ENCODE assay signal across 24 cellular contexts in genomic region chr3:180828723-180829408, GRCh38.
DNase-seq lines count a peak whose midpoint lies in the region; ATAC-seq, FAIRE-seq and TF ChIP-seq lines count a peak whose summit lies in the region.
"Had no signal": no experiment of that assay in that cellular context is flagged by ENCODE, and none has a peak within 500 bp of the region (broad histone marks: within the 10 kb centered on the region; RNA-seq: fewer than 3 reads in every experiment).

No MANE protein-coding gene starts in this region.

- H3K36me3 Mint-ChIP-seq in activated T-cell treated with anti-CD3 and anti-CD28 coated beads, Interleukin-2, amount 50 U/mL, for 72 hours (ENCODE audit: insufficient read depth in 2 of 2), result no peaks in the 10 kb centered on the region
- H3K36me3 Mint-ChIP-seq: CD4-positive, alpha-beta memory T cell had no signal

- TF ChIP-seq CTCF in GM06990 (IDR thresholded peaks at IDR 0.05; ENCODE audit: insufficient read depth, low read length, poor library complexity, severe bottlenecking), result no peak
- TF ChIP-seq CTCF in RWPE2 (IDR thresholded peaks at IDR 0.05; ENCODE audit: poor library complexity, severe bottlenecking), result no peak
- no peak for TF ChIP-seq CTCF in kidney (IDR thresholded peaks at IDR 0.05; ENCODE audit: borderline replicate concordance, extremely low read depth, insufficient read depth)
- no peak for TF ChIP-seq CTCF in upper lobe of left lung (IDR thresholded peaks at IDR 0.05)

- 92 to 94% methylated on average over 31 to 43 of the region's 43 CpGs for WGBS in upper lobe of left lung, 2 donors

- no peaks in the 10 kb centered on the region for H3K9me3 Mint-ChIP-seq in activated T-cell treated with anti-CD3 and anti-CD28 coated beads, Interleukin-2, amount 50 U/mL, for 72 hours
- H3K9me3 Mint-ChIP-seq: CD4-positive, alpha-beta memory T cell had no signal

- DNase-seq in GM06990 (ENCODE audit: extremely low read depth, insufficient read length) (peak; percentile 3), RWPE2 (ENCODE audit: low spot score) (peak; percentile 56), kidney (peak; percentile 69), upper lobe of left lung (peak in 1 of 2 donors; percentile 74), GDM1 (lab: John Stamatoyannopoulos, UW) (no peak)
- DNase-seq in activated T-cell treated with anti-CD3 and anti-CD28 coated beads, Interleukin-2, amount 50 U/mL, for 72 hours, result no peak
- DNase-seq in effector CD4-positive, alpha-beta T cell, result no peak
- DNase-seq: Caco-2, DMS 273 treated with DMSO at 0.1 percent for 48 hours, DND-41, HCEC 1CT, KG1, NCI-H1092 treated with DMSO at 0.1 percent for 48 hours, NCI-H1436 treated with DMSO at 0.1 percent for 48 hours, NCI-H1930, NCI-H2227 treated with DMSO at 0.1 percent for 48 hours, NCI-H510A treated with DMSO at 0.1 percent for 48 hours, NCI-H748 treated with DMSO at 0.1 percent for 48 hours, PC-9, SIG-M5 had no signal

- H3K4me3 ChIP-seq in GM06990 (replicated peaks; ENCODE audit: low read depth, low read length), result no peak overlapping the region
- no peak overlapping the region for H3K4me3 ChIP-seq in RWPE2 (ENCODE audit: severe bottlenecking)
- H3K4me3 ChIP-seq in kidney (ENCODE audit: low read length in 2 of 2), result no peak overlapping the region
- H3K4me3 ChIP-seq in upper lobe of left lung, result no peak overlapping the region
- H3K4me3 ChIP-seq: BLaER1, PC-9 had no signal

- no peak for TF ChIP-seq EP300 in upper lobe of left lung (IDR thresholded peaks at IDR 0.05)

- H3K27ac ChIP-seq in RWPE2 (ENCODE audit: poor library complexity, severe bottlenecking) (no peak overlapping the region), kidney (ENCODE audit: low read depth in 2 of 2, low read length in 2 of 2) (no peak overlapping the region), upper lobe of left lung (no peak overlapping the region)
- H3K27ac ChIP-seq: BLaER1, HL-60, PC-9, RWPE1 had no signal

- H3K27ac Mint-ChIP-seq in activated T-cell treated with anti-CD3 and anti-CD28 coated beads, Interleukin-2, amount 50 U/mL, for 72 hours, result no peak overlapping the region
- H3K27ac Mint-ChIP-seq: CD4-positive, alpha-beta memory T cell had no signal

- H3K4me1 Mint-ChIP-seq in activated T-cell treated with anti-CD3 and anti-CD28 coated beads, Interleukin-2, amount 50 U/mL, for 72 hours (ENCODE audit: low read depth), result no peaks in the 10 kb centered on the region

- TF ChIP-seq POLR2A in upper lobe of left lung (IDR thresholded peaks at IDR 0.05), result no peak

- no peaks in the 10 kb centered on the region for H3K27me3 ChIP-seq in GM06990 (replicated peaks; ENCODE audit: control insufficient read depth, insufficient read depth, low read length)
- H3K27me3 ChIP-seq in RWPE2 (ENCODE audit: insufficient read depth, poor library complexity, severe bottlenecking), result no peaks in the 10 kb centered on the region
- H3K27me3 ChIP-seq in upper lobe of left lung, result no peaks in the 10 kb centered on the region
- H3K27me3 ChIP-seq: BLaER1 had no signal

- H3K9me3 ChIP-seq in RWPE2 (ENCODE audit: severe bottlenecking), result no peaks in the 10 kb centered on the region
- no peaks in the 10 kb centered on the region for H3K9me3 ChIP-seq in kidney (ENCODE audit: control insufficient read depth in 1 of 2, low read length in 2 of 2)
- H3K9me3 ChIP-seq in upper lobe of left lung, result no peaks in the 10 kb centered on the region
- H3K9me3 ChIP-seq: Caco-2 had no signal

- ATAC-seq in RWPE2 (ENCODE audit: low read depth) (no peak), upper lobe of left lung (ENCODE audit: low FRiP score in 2 of 2) (peak; percentile 19 to 49)
- no peak for ATAC-seq in activated T-cell treated with anti-CD3 and anti-CD28 coated beads, Interleukin-2, amount 50 U/mL, for 72 hours (replicated peaks in 1 of 2)

- no peaks in the 10 kb centered on the region for H3K27me3 Mint-ChIP-seq in activated T-cell treated with anti-CD3 and anti-CD28 coated beads, Interleukin-2, amount 50 U/mL, for 72 hours (ENCODE audit: low read depth)

- H3K4me3 Mint-ChIP-seq in activated T-cell treated with anti-CD3 and anti-CD28 coated beads, Interleukin-2, amount 50 U/mL, for 72 hours, result no peak overlapping the region
- H3K4me3 Mint-ChIP-seq: CD4-positive, alpha-beta memory T cell had no signal

- intact Hi-C loops in kidney (cut with DNase I), result no loop called here

- H3K36me3 ChIP-seq in GM06990 (ENCODE audit: control insufficient read depth, insufficient read depth, low read length) (no peaks in the 10 kb centered on the region), RWPE2 (ENCODE audit: low read depth) (no peaks in the 10 kb centered on the region), kidney (ENCODE audit: control insufficient read depth in 1 of 2, insufficient read depth in 2 of 2, low read length in 2 of 2) (no peaks in the 10 kb centered on the region), upper lobe of left lung (no peaks in the 10 kb centered on the region)
- H3K36me3 ChIP-seq: BLaER1 had no signal

- H3K9ac ChIP-seq in kidney (ENCODE audit: low read length in 2 of 2), result no peak overlapping the region
- H3K9ac ChIP-seq: BLaER1 had no signal

- no peaks in the 10 kb centered on the region for H3K4me1 ChIP-seq in RWPE2 (ENCODE audit: insufficient read depth, poor library complexity, severe bottlenecking)
- H3K4me1 ChIP-seq in kidney (ENCODE audit: control insufficient read depth in 1 of 2, insufficient read depth in 1 of 2, low read depth in 1 of 2, low read length in 2 of 2), result no peaks in the 10 kb centered on the region
- H3K4me1 ChIP-seq in upper lobe of left lung, result no peaks in the 10 kb centered on the region
- H3K4me1 ChIP-seq: Caco-2 had no signal

- FAIRE-seq in kidney (lab: Jason Lieb, UNC), result no peak

Comparison
In these comparisons a context has a peak if more than half of its experiments do, and no peak if none do; other contexts are left out.
1. DNase-seq: peak in GM06990 (single experiment), RWPE2 (single experiment) and kidney (single experiment); none in activated T-cell treated with anti-CD3 and anti-CD28 coated beads, Interleukin-2, amount 50 U/mL, for 72 hours (0 of 2), GDM1 (single experiment) and effector CD4-positive, alpha-beta T cell (single experiment).
2. ATAC-seq: peak in upper lobe of left lung (2 of 2); none in RWPE2 (single experiment) and activated T-cell treated with anti-CD3 and anti-CD28 coated beads, Interleukin-2, amount 50 U/mL, for 72 hours (0 of 2).